Comparison of ENCODE assay signal across 9 cellular contexts in the genomic region with DNA sequence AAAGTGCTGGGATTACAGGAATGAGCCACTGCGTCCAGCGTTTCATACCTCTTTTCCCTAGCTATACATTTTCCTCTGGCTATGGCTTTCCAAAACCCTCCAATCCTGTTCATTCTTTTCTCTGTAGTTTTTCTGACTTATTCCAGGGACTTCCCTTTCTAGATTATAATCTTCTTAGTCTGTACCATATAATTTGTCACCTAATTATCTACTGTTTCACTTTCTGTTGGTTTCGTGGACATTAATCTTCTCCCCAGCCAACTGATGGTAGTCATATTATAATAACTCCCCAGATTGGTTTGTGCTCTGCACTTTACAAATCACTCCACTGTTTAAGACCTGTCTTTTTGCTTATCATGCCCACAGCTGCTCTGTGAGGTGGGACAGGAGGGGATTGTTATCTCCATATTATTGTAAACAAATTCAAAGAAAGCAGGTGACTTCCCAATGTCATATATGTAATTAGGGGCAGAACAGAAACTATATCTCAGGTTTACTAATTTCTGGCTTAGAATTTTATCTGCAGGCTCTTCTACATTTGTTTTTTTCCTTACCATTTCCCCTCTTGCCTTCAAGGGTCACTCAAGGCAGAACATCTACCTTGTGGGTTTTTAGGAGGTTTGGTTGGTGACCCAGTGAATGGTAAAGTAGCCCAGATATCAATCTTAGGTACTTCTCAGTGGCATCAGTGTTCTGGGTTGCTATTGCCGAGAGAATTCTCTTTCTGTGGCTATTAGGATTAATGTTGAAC. TPM values are rescaled to one million over a fixed set of nuclear protein-coding genes. Genes with fewer than 3 reads are reported as not detected.
DNase-seq lines count a peak whose midpoint lies in the region; ATAC-seq and TF ChIP-seq lines count a peak whose summit lies in the region.
"Had no signal": no experiment of that assay in that cellular context is flagged by ENCODE, and none has a peak within 500 bp of the region (broad histone marks: within the 10 kb centered on the region; RNA-seq: fewer than 3 reads in every experiment).

No MANE protein-coding gene starts in this region.

- TF ChIP-seq CTCF in body of pancreas (IDR thresholded peaks at IDR 0.05) (no peak), transverse colon (IDR thresholded peaks at IDR 0.05) (no peak)

- H3K27ac ChIP-seq in body of pancreas (peak overlapping the region; percentile 20 to 65 (median 52)), transverse colon (peak overlapping the region; percentile 28 to 50 (median 32))

- H3K4me3 ChIP-seq in body of pancreas (no peak overlapping the region), transverse colon (no peak overlapping the region), MG63 (no peak overlapping the region)

- H3K36me3 Mint-ChIP-seq in activated T-cell treated with anti-CD3 and anti-CD28 coated beads, Interleukin-2, amount 50 U/mL, for 72 hours (ENCODE audit: insufficient read depth in 2 of 2) = peaks cover 2 to 6% of the 10 kb centered on the region in 2 donors

- peak; percentile 79 to 82 for ATAC-seq in activated T-cell treated with anti-CD3 and anti-CD28 coated beads, Interleukin-2, amount 50 U/mL, for 72 hours (replicated peaks in 1 of 2)
- ATAC-seq in HG03097 (IDR thresholded peaks at IDR 0.05; ENCODE audit: low FRiP score, unreplicated experiment) = peak; percentile 43
- no peak for ATAC-seq in body of pancreas
- no peak for ATAC-seq in HG02970 (IDR thresholded peaks at IDR 0.05; ENCODE audit: low FRiP score, unreplicated experiment)

- intact Hi-C loops in body of pancreas (cut with DNase I) = no loop called here
- intact Hi-C loops in transverse colon (cut with DNase I; ENCODE audit: low total_unique reads) = no loop called here

- 39 to 42% methylated on average over 3 of the region's 4 CpGs for WGBS in body of pancreas, 2 donors
- 52 to 55% methylated on average over 2 to 3 of the region's 4 CpGs for WGBS in transverse colon (ENCODE audit: low coverage in 1 of 2), 2 donors

- peaks cover 43% of the 10 kb centered on the region for H3K4me1 ChIP-seq in body of pancreas
- H3K4me1 ChIP-seq in transverse colon = peaks cover 26 to 53% (median 35%) of the 10 kb centered on the region in 4 donors

- H3K9me3 Mint-ChIP-seq in activated T-cell treated with anti-CD3 and anti-CD28 coated beads, Interleukin-2, amount 50 U/mL, for 72 hours = no peaks in the 10 kb centered on the region

- H3K27me3 Mint-ChIP-seq in activated T-cell treated with anti-CD3 and anti-CD28 coated beads, Interleukin-2, amount 50 U/mL, for 72 hours (ENCODE audit: low read depth) = no peaks in the 10 kb centered on the region

- H3K9me3 ChIP-seq in body of pancreas = no peaks in the 10 kb centered on the region
- no peaks in the 10 kb centered on the region for H3K9me3 ChIP-seq in transverse colon
- no peaks in the 10 kb centered on the region for H3K9me3 ChIP-seq in MG63

- peaks cover 90% of the 10 kb centered on the region for H3K4me1 Mint-ChIP-seq in activated T-cell treated with anti-CD3 and anti-CD28 coated beads, Interleukin-2, amount 50 U/mL, for 72 hours (ENCODE audit: low read depth)

- peak overlapping the region; percentile 97 for H3K27ac Mint-ChIP-seq in activated T-cell treated with anti-CD3 and anti-CD28 coated beads, Interleukin-2, amount 50 U/mL, for 72 hours

- H3K36me3 ChIP-seq in body of pancreas (replicated peaks in 1 of 2; ENCODE audit: insufficient read depth in 1 of 2, low read depth in 2 of 2) (no peaks in the 10 kb centered on the region), transverse colon (no peaks in the 10 kb centered on the region), MG63 (no peaks in the 10 kb centered on the region)

- no peaks in the 10 kb centered on the region for H3K27me3 ChIP-seq in body of pancreas
- H3K27me3 ChIP-seq in transverse colon = no peaks in the 10 kb centered on the region
- H3K27me3 ChIP-seq in MG63 = no peaks in the 10 kb centered on the region

- in situ Hi-C loops in transverse colon (cut with MboI; ENCODE audit: low pct_ligation_motif_present in 1 of 4, low pct_unique_long_range_greater_than_20kb in 1 of 4, low sequenced_read_pairs in 3 of 4) = no loop called here

- H3K4me3 Mint-ChIP-seq in activated T-cell treated with anti-CD3 and anti-CD28 coated beads, Interleukin-2, amount 50 U/mL, for 72 hours = peak overlapping the region; percentile 51 to 80

- no peak for TF ChIP-seq POLR2A in body of pancreas (IDR thresholded peaks at IDR 0.05)
- TF ChIP-seq POLR2A in transverse colon (IDR thresholded peaks at IDR 0.05) = no peak

- no peak for TF ChIP-seq EP300 in transverse colon (IDR thresholded peaks at IDR 0.05; ENCODE audit: low read depth)

- DNase-seq in activated T-cell treated with anti-CD3 and anti-CD28 coated beads, Interleukin-2, amount 50 U/mL, for 72 hours = no peak
- DNase-seq in activated T-cell treated with anti-CD3 and anti-CD28 coated beads, Interleukin-2, amount 50 U/mL, for 1 hour = no peak
- no peak for DNase-seq in body of pancreas
- no peak for DNase-seq in transverse colon
- DNase-seq in stimulated activated CD4-positive, alpha-beta T cell treated with anti-CD3 and anti-CD28 coated beads, Interleukin-4, amount 100 ng/mL, for 24 hours = no peak
- no peak for DNase-seq in MG63
- DNase-seq: activated CD4-positive, alpha-beta T cell treated with anti-CD3 and anti-CD28 coated beads, Interleukin-2, amount 50 U/mL, for 48 hours had no signal

RNA-seq across cellular contexts. Expression of a gene that starts 23.9 kb away (rescaled TPM):
- total RNA-seq in activated T-cell treated with anti-CD3 and anti-CD28 coated beads, Interleukin-2, amount 50 U/mL, for 72 hours = 100 to 1,000 TPM; 129 to 157 TPM
- total RNA-seq in body of pancreas (10 to 100 TPM; 20.4 to 24.6 TPM), transverse colon (10 to 100 TPM; 41.2 to 79.3 (median 48.0) TPM)
- total RNA-seq in MG63 (2014; rRNA removed; shearing (Covaris generic); ENCODE audit: low replicate concordance) = 13.4 and 16.5 TPM in 2 replicates

RNA-seq across cellular contexts. Expression of a gene that starts 38.6 kb away (rescaled TPM):
- total RNA-seq in activated T-cell treated with anti-CD3 and anti-CD28 coated beads, Interleukin-2, amount 50 U/mL, for 72 hours = 100 to 1,000 TPM; 196 to 215 TPM
- total RNA-seq in body of pancreas (10 to 100 TPM; 10.9 to 15.8 TPM), transverse colon (100 to 1,000 TPM in 1 of 4 donors, 10 to 100 TPM in 3; 21.7 to 146 (median 80.6) TPM)
- 13.0 and 23.7 TPM in 2 replicates for total RNA-seq in MG63 (2014; rRNA removed; shearing (Covaris generic); ENCODE audit: low replicate concordance)

Comparison
In these comparisons a context has a peak if more than half of its experiments do, and no peak if none do; other contexts are left out.
1. ATAC-seq: peak in activated T-cell treated with anti-CD3 and anti-CD28 coated beads, Interleukin-2, amount 50 U/mL, for 72 hours (2 of 2) and HG03097 (single experiment); none in body of pancreas (single experiment) and HG02970 (single experiment).